12 cellular contexts compared by ENCODE assay signal in the genomic region with DNA sequence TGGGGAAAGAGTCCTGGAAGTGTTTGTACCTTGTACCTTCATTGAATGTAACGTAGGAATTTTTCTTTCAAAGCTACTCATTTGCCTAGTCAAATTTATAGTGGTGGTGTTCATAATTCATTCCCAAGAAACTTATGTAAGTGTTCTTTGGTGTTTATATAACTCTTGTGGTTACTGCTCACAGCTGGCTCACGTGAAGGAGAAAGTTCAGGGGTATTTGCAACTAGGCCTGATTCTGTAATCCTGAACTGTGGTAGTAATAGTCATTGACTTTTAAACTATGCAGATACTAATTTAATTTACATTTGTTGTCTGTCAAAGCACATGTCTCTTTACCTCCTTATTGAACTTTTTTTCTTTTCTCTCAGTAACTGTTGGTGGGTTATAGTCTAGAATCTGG. TPM values are rescaled to one million over a fixed set of nuclear protein-coding genes. Genes with fewer than 3 reads are reported as not detected.
A peak's percentile ranks its signal among the peaks of the same experiment; 100 is the strongest.
DNase-seq lines count a peak whose midpoint lies in the region; ATAC-seq, FAIRE-seq and TF ChIP-seq lines count a peak whose summit lies in the region.
"Had no signal": no experiment of that assay in that cellular context is flagged by ENCODE, and none has a peak within 500 bp of the region (broad histone marks: within the 10 kb centered on the region; RNA-seq: fewer than 3 reads in every experiment).

No MANE protein-coding gene starts in this region.

- H4K91ac ChIP-seq in neuronal stem cell (ENCODE audit: low read depth, low read length, poor library complexity) = no peak overlapping the region

- H3K36me3 ChIP-seq in brain microvascular endothelial cell (replicated peaks) (no peaks in the 10 kb centered on the region), kidney (ENCODE audit: control insufficient read depth in 1 of 2, insufficient read depth in 2 of 2, low read length in 2 of 2) (no peaks in the 10 kb centered on the region), subcutaneous abdominal adipose tissue (ENCODE audit: control insufficient read depth in 5 of 5, insufficient read depth in 5 of 5, low read length in 5 of 5) (peaks cover 0 to 3% (median 0%) of the 10 kb centered on the region in 5 donors), neuronal stem cell (replicated peaks in 1 of 2; ENCODE audit: control insufficient read depth in 2 of 2, insufficient read depth in 2 of 2, low read length in 2 of 2) (peaks cover 3 to 11% of the 10 kb centered on the region in 2 donors)

- no peak overlapping the region for H3K4ac ChIP-seq in neuronal stem cell (ENCODE audit: low read length)

- H2AK5ac ChIP-seq in neuronal stem cell (ENCODE audit: low read depth, low read length) = no peak overlapping the region

- H2BK12ac ChIP-seq in neuronal stem cell (ENCODE audit: low read length) = no peak overlapping the region

- no peak for TF ChIP-seq CTCF in HFFc6 (IDR thresholded peaks at IDR 0.05)
- TF ChIP-seq CTCF in brain microvascular endothelial cell (IDR thresholded peaks at IDR 0.05; ENCODE audit: low read depth, low read length, missing control alignments) = no peak
- no peak for TF ChIP-seq CTCF in kidney (IDR thresholded peaks at IDR 0.05; ENCODE audit: borderline replicate concordance, extremely low read depth, insufficient read depth)

- H3K4me1 ChIP-seq in kidney (ENCODE audit: control insufficient read depth in 1 of 2, insufficient read depth in 1 of 2, low read depth in 1 of 2, low read length in 2 of 2) = peaks cover 10 to 14% of the 10 kb centered on the region in 2 donors
- H3K4me1 ChIP-seq in subcutaneous abdominal adipose tissue (ENCODE audit: control insufficient read depth in 5 of 5, insufficient read depth in 5 of 5, low read length in 5 of 5) = peaks cover 0 to 43% (median 26%) of the 10 kb centered on the region in 5 donors
- no peaks in the 10 kb centered on the region for H3K4me1 ChIP-seq in neuronal stem cell (ENCODE audit: control insufficient read depth in 2 of 2, insufficient read depth in 1 of 2, low read depth in 1 of 2, low read length in 2 of 2)

- H3K9me3 ChIP-seq in kidney (ENCODE audit: control insufficient read depth in 1 of 2, low read length in 2 of 2) (no peaks in the 10 kb centered on the region), subcutaneous abdominal adipose tissue (ENCODE audit: control insufficient read depth in 5 of 5, low read length in 5 of 5) (no peaks in the 10 kb centered on the region), neuronal stem cell (replicated peaks in 1 of 2; ENCODE audit: control insufficient read depth in 2 of 2, insufficient read depth in 1 of 2, low read depth in 1 of 2, low read length in 2 of 2) (no peaks in the 10 kb centered on the region)

- FAIRE-seq in kidney (lab: Jason Lieb, UNC) = peak; percentile 29
- no peak for FAIRE-seq in GM19239 (lab: Jason Lieb, UNC)

- intact Hi-C loops in kidney (cut with DNase I) = no loop called here

- H3K23ac ChIP-seq in neuronal stem cell (ENCODE audit: low read depth, low read length, poor library complexity) = no peak overlapping the region

- no peak overlapping the region for H3K4me2 ChIP-seq in neuronal stem cell (ENCODE audit: insufficient read depth, low read length, poor library complexity, severe bottlenecking)

- H3K14ac ChIP-seq in neuronal stem cell (ENCODE audit: low read length) = no peak overlapping the region

- H3K4me1 Mint-ChIP-seq in HFFc6 (ENCODE audit: low read depth) = peaks cover 60% of the 10 kb centered on the region

- H3K18ac ChIP-seq in neuronal stem cell (ENCODE audit: low read length) = no peak overlapping the region

- no peak overlapping the region for H2BK15ac ChIP-seq in neuronal stem cell (ENCODE audit: low read length)

- no CpG with 5 or more reads among the region's 2 CpGs for WGBS in neuronal stem cell (ENCODE audit: extremely low coverage in 2 of 2, insufficient read length in 2 of 2, insufficient replicate concordance in 1 of 2), 2 donors

- no peak overlapping the region for H3K4me3 ChIP-seq in brain microvascular endothelial cell (ENCODE audit: low read depth, low read length)
- H3K4me3 ChIP-seq in kidney (ENCODE audit: low read length in 2 of 2) = no peak overlapping the region
- H3K4me3 ChIP-seq in subcutaneous abdominal adipose tissue (ENCODE audit: low read depth in 1 of 5, low read length in 5 of 5) = no peak overlapping the region
- no peak overlapping the region for H3K4me3 ChIP-seq in neuronal stem cell (ENCODE audit: low read length in 2 of 2)

- H3K27me3 ChIP-seq in brain microvascular endothelial cell (replicated peaks) = no peaks in the 10 kb centered on the region
- H3K27me3 ChIP-seq in subcutaneous abdominal adipose tissue (ENCODE audit: control insufficient read depth in 5 of 5, insufficient read depth in 4 of 5, low read length in 5 of 5) = no peaks in the 10 kb centered on the region
- no peaks in the 10 kb centered on the region for H3K27me3 ChIP-seq in neuronal stem cell (ENCODE audit: control insufficient read depth in 3 of 3, insufficient read depth in 3 of 3, low read depth in 1 of 3, low read length in 3 of 3)

- H2BK120ac ChIP-seq in neuronal stem cell (ENCODE audit: low read depth, low read length) = no peak overlapping the region

- peaks cover 1% of the 10 kb centered on the region for H3K27me3 Mint-ChIP-seq in HFFc6 (ENCODE audit: insufficient read depth)
- H3K27me3 Mint-ChIP-seq: naive B cell had no signal

- no peak overlapping the region; the same call in 1 of the 2 replicates for H3K4me3 Mint-ChIP-seq in HFFc6
- H3K4me3 Mint-ChIP-seq: activated T-helper 1 cell treated with anti-CD3 and anti-CD28 coated beads, Interleukin-12 subunit alpha, Interleukin-12 subunit beta, Interleukin-2, Interleukin-4 antibody, amounts not matched to agents 30 ng/mL and 10 ng/mL and 1 ng/mL, durations not matched to agents 14 hours and 24 hours and 36 hours; naive B cell had no signal

- in situ Hi-C loops in brain microvascular endothelial cell (cut with HindIII; ENCODE audit: low pct_ligation_motif_present, low sequenced_read_pairs) = no loop called here

- no peak overlapping the region for H2AFZ ChIP-seq in neuronal stem cell (ENCODE audit: low read length)

- no peaks in the 10 kb centered on the region for H3K36me3 Mint-ChIP-seq in HFFc6 (ENCODE audit: low read depth)
- H3K36me3 Mint-ChIP-seq: naive B cell had no signal

- peak overlapping the region; percentile 69 for H3K27ac Mint-ChIP-seq in HFFc6
- H3K27ac Mint-ChIP-seq: activated T-helper 1 cell treated with anti-CD3 and anti-CD28 coated beads, Interleukin-12 subunit alpha, Interleukin-12 subunit beta, Interleukin-2, Interleukin-4 antibody, amounts not matched to agents 30 ng/mL and 10 ng/mL and 1 ng/mL, durations not matched to agents 14 hours and 24 hours and 36 hours had no signal

- no peak overlapping the region for H4K8ac ChIP-seq in neuronal stem cell (ENCODE audit: low read depth, low read length)

- H3K9ac ChIP-seq in kidney (ENCODE audit: low read length in 2 of 2) (no peak overlapping the region), subcutaneous abdominal adipose tissue (ENCODE audit: low read length in 5 of 5) (no peak overlapping the region), neuronal stem cell (ENCODE audit: low read depth, low read length, poor library complexity) (no peak overlapping the region)

- no peaks in the 10 kb centered on the region for H3K9me3 Mint-ChIP-seq in HFFc6
- H3K9me3 Mint-ChIP-seq: activated T-helper 1 cell treated with anti-CD3 and anti-CD28 coated beads, Interleukin-12 subunit alpha, Interleukin-12 subunit beta, Interleukin-2, Interleukin-4 antibody, amounts not matched to agents 30 ng/mL and 10 ng/mL and 1 ng/mL, durations not matched to agents 14 hours and 24 hours and 36 hours; naive B cell had no signal

- no peaks in the 10 kb centered on the region for H3K79me1 ChIP-seq in neuronal stem cell (ENCODE audit: low read depth, low read length)

- DNase-seq in HFFc6 (no peak), brain microvascular endothelial cell (peak; percentile 16), kidney (no peak), neuronal stem cell (ENCODE audit: low spot score) (no peak), COLO829 (ENCODE audit: low spot score) (no peak), GM19239 (ENCODE audit: insufficient read length, low spot score) (no peak)
- DNase-seq: naive B cell; NCI-H2171 treated with DMSO at 0.1 percent for 48 hours; stimulated activated CD4-positive, alpha-beta T cell treated with anti-CD3 and anti-CD28 coated beads, Interleukin-2, amount 100 ng/mL, for 48 hours had no signal

- H2BK5ac ChIP-seq in neuronal stem cell (ENCODE audit: low read length) = no peak overlapping the region

- no peak overlapping the region for H3K27ac ChIP-seq in brain microvascular endothelial cell
- H3K27ac ChIP-seq in kidney (ENCODE audit: low read depth in 2 of 2, low read length in 2 of 2) = peak overlapping the region in 1 of 2 donors; percentile 35
- peak overlapping the region; percentile 83 for H3K27ac ChIP-seq in subcutaneous abdominal adipose tissue (ENCODE audit: low read depth, low read length)
- H3K27ac ChIP-seq in neuronal stem cell (replicated peaks; ENCODE audit: low read length) = no peak overlapping the region

- no peak for ATAC-seq in HG02610 (IDR thresholded peaks at IDR 0.05; ENCODE audit: unreplicated experiment)

RNA-seq across cellular contexts. Expression of gene TEX264, which starts 50.5 kb away (rescaled TPM):
- total RNA-seq in HFFc6 (2021; fragmentation: NEBNext Ultra II Directional; extraction: Animal tissue kit (Norgen Biotek cat#: 25700)) = 10 to 100 TPM; 39.2 to 56.3 (median 42.2) TPM
- 68.0 TPM for total RNA-seq in kidney
- 208 TPM for polyA plus RNA-seq in kidney (ENCODE audit: insufficient read depth, low read depth, low replicate concordance)
- 4.3 TPM for polyA plus RNA-seq in neuronal stem cell (2013, experiment 1 of 2)
- polyA plus RNA-seq in neuronal stem cell (2013, experiment 2 of 2) = 4.1 TPM
